Comparison of ENCODE assay signal across 14 cellular contexts in the genomic region with DNA sequence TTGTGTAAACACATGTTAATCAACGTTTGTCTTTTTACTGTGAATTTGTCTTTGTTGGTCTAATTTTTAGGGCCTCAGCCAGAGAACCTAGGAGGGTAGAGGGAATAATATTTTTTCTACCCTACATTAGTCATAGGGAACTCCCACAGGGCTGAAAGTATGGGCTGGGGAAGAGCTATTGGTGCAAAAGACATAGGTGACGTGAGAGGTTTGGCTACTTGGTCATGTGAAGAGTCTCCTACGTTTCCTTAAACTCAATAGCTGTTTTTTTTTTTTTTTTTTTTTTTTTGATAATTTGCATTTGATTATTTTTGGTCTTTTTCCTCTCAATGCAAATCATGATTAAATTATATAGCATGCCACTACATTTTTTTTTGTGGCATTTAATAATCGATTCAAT. TPM values are rescaled to one million over a fixed set of nuclear protein-coding genes. Genes with fewer than 3 reads are reported as not detected.
DNase-seq lines count a peak whose midpoint lies in the region; ATAC-seq, FAIRE-seq and TF ChIP-seq lines count a peak whose summit lies in the region.
"Had no signal": no experiment of that assay in that cellular context is flagged by ENCODE, and none has a peak within 500 bp of the region (broad histone marks: within the 10 kb centered on the region; RNA-seq: fewer than 3 reads in every experiment).

No MANE protein-coding gene starts in this region.

- POLR2A ChIA-PET in GM12878 (lab: Charles Lee) = interaction anchor here (0.6 to 1.8 kb wide), 18 partner anchors 8 to 204 kb away, joined by 3 to 19 read pairs (median 4); no protein-coding TSS in a partner anchor

- RAD21 ChIA-PET in GM12878 (lab: Charles Lee; ENCODE audit: unreplicated experiment) = interaction anchor here (0.6 to 5.6 kb wide), 38 partner anchors 9 to 259 kb away, joined by 3 to 90 read pairs (median 5); a partner anchor contains a TSS

- intact Hi-C loops in GM12878 (cut with micrococcal nuclease; ENCODE audit: unreplicated experiment) = loop anchor here (1.0 to 2.0 kb wide), 2 partner anchors 52 to 200 kb away; no protein-coding TSS in a partner anchor

- no peak overlapping the region for H3K4me3 ChIP-seq in GM12878
- no peak overlapping the region for H3K4me3 ChIP-seq in Peyer's patch

- H3K79me2 ChIP-seq in GM12878 (ENCODE audit: control insufficient read depth, insufficient read depth, low read length) = no peaks in the 10 kb centered on the region

- TF ChIP-seq POLR2A in GM12878 (IDR thresholded peaks at IDR 0.05; ENCODE audit: low read depth, low read length) = no peak
- no peak for TF ChIP-seq POLR2A in Peyer's patch (IDR thresholded peaks at IDR 0.05)

- peak; percentile 55 for ATAC-seq in GM21390 (IDR thresholded peaks at IDR 0.05; ENCODE audit: unreplicated experiment)
- peak; percentile 59 for ATAC-seq in HG03135 (IDR thresholded peaks at IDR 0.05; ENCODE audit: unreplicated experiment)
- peak; percentile 82 for ATAC-seq in GM12878

- H3K4me1 ChIP-seq in GM12878 (ENCODE audit: control insufficient read depth, insufficient read depth, low read length) = peaks cover 32% of the 10 kb centered on the region
- no peaks in the 10 kb centered on the region for H3K4me1 ChIP-seq in Peyer's patch

- H3K36me3 ChIP-seq in GM12878 (ENCODE audit: control insufficient read depth in 2 of 2, insufficient read depth in 2 of 2, low read length in 1 of 2) (no peaks in the 10 kb centered on the region), Peyer's patch (no peaks in the 10 kb centered on the region)

- no peak overlapping the region for H3K9ac ChIP-seq in GM12878 (ENCODE audit: control insufficient read depth, insufficient read depth, low read length)

- no peak for TF ChIP-seq RAD21 in GM12878 (IDR thresholded peaks at IDR 0.05; ENCODE audit: insufficient read depth, low read depth, low read length)

- no TSS peak for BruUV-seq in GM12878 (replicated peaks; lab: Mats Ljungman, UMichigan)

- H3K27me3 ChIP-seq in GM12878 (replicated peaks in 1 of 2; ENCODE audit: control insufficient read depth in 2 of 2, insufficient read depth in 2 of 2, low read length in 1 of 2) = no peaks in the 10 kb centered on the region
- H3K27me3 ChIP-seq in Peyer's patch = no peaks in the 10 kb centered on the region

- H3K4me2 ChIP-seq in GM12878 (ENCODE audit: control insufficient read depth, insufficient read depth) = peak overlapping the region; percentile 15; the same call in 1 of the 2 replicates

- DNase-seq in GM13977 (ENCODE audit: low spot score) (peak; percentile 27), GM12878 (ENCODE audit: low read depth, low spot score) (no peak), Peyer's patch (no peak), MV-4-11 (lab: John Stamatoyannopoulos, UW) (no peak), GOT3 (lab: John Stamatoyannopoulos, UW) (no peak)
- DNase-seq in activated naive CD4-positive, alpha-beta T cell treated with Interleukin-2 at 50 U/mL for 16 hours = no peak
- DNase-seq: activated effector memory CD4-positive, alpha-beta T cell treated with Interleukin-2 at 50 U/mL for 16 hours; CD4-positive, CD25-positive, alpha-beta regulatory T cell; endodermal cell; NCI-H187 treated with DMSO at 0.1 percent for 48 hours had no signal

- TF ChIP-seq CTCF in GM13977 (IDR thresholded peaks at IDR 0.05; ENCODE audit: extremely low read depth, insufficient read depth, missing control alignments) (no peak), GM12878 (IDR thresholded peaks at IDR 0.05 in 2 of 3, conservative IDR thresholded peaks at IDR 0.05 in 1 of 3; ENCODE audit: control insufficient read depth in 2 of 3, extremely low read depth in 1 of 3, insufficient read depth in 1 of 3, low read depth in 3 of 3, low read length in 3 of 3) (no peak), Peyer's patch (IDR thresholded peaks at IDR 0.05) (no peak)

- CTCF ChIA-PET in GM12878 (lab: Yijun Ruan, JAX) = interaction anchor here (0.7 to 5.6 kb wide), 20 partner anchors 9 to 204 kb away, joined by 3 to 65 read pairs (median 4); a partner anchor contains a TSS

- H3K27ac ChIP-seq in GM12878 (ENCODE audit: control insufficient read depth, insufficient read depth) (peak overlapping the region; percentile 68), Peyer's patch (no peak overlapping the region)

- no peak for FAIRE-seq in GM12878 (lab: Jason Lieb, UNC)
- FAIRE-seq: keratinocyte had no signal

- H2AFZ ChIP-seq in GM12878 (ENCODE audit: control insufficient read depth, low read depth, low read length) = no peak overlapping the region; the same call in 1 of the 2 replicates

- no peaks in the 10 kb centered on the region for H3K9me3 ChIP-seq in GM12878 (replicated peaks; ENCODE audit: control insufficient read depth, insufficient read depth, low read length)
- no peaks in the 10 kb centered on the region for H3K9me3 ChIP-seq in Peyer's patch

- TF ChIP-seq EP300 in GM12878 (IDR thresholded peaks at IDR 0.05; ENCODE audit: borderline replicate concordance in 1 of 2, control insufficient read depth in 1 of 2, low read depth in 2 of 2, low read length in 2 of 2) = no peak; a peak in 1 of 4 replicates

- in situ Hi-C loops in GM13977 (cut with MboI; ENCODE audit: low pct_unique_long_range_greater_than_20kb, low sequenced_read_pairs, unreplicated experiment) = no loop called here
- in situ Hi-C loops in GM12878 (cut with MboI) = no loop called here

- H4K20me1 ChIP-seq in GM12878 (ENCODE audit: control insufficient read depth, insufficient read depth) = no peaks in the 10 kb centered on the region

- SMC1A ChIA-PET in GM12878 (lab: Charles Lee; ENCODE audit: uncharacterized antibody, unreplicated experiment) = interaction anchor here (0.6 to 5.6 kb wide), 29 partner anchors 9 to 252 kb away, joined by 3 to 99 read pairs (median 7); a partner anchor contains a TSS

- WGBS in GM12878 (ENCODE audit: insufficient coverage, insufficient replicate concordance, low lambda C conversion rate, missing lambda C conversion rate) = 2% methylated on average over 4 of the region's 4 CpGs

TF ChIP-seq in GM12878, 131 proteins besides CTCF, POLR2A, EP300 and RAD21 (continues in another document):
- TF ChIP-seq ESRRA (IDR thresholded peaks at IDR 0.05; ENCODE audit: low read length) (no peak), SMARCA5 (IDR thresholded peaks at IDR 0.05) (no peak), ZNF207 (IDR thresholded peaks at IDR 0.05; ENCODE audit: borderline replicate concordance) (no peak), SUPT20H (IDR thresholded peaks at IDR 0.05; ENCODE audit: borderline replicate concordance, control insufficient read depth, low read depth, low read length) (no peak), IRF4 (IDR thresholded peaks at IDR 0.05; ENCODE audit: low read depth, low read length) (no peak), NR2C1 (IDR thresholded peaks at IDR 0.05) (no peak), BRCA1 (IDR thresholded peaks at IDR 0.05; ENCODE audit: low read depth, low read length) (no peak), EED (IDR thresholded peaks at IDR 0.05; ENCODE audit: low read depth) (no peak), DPF2 (IDR thresholded peaks at IDR 0.05) (no peak), ZBED1 (IDR thresholded peaks at IDR 0.05; ENCODE audit: borderline replicate concordance) (0 out of 2 replicates have a peak, but pooled peaks have one; percentile 9), ASH2L (IDR thresholded peaks at IDR 0.05; ENCODE audit: borderline replicate concordance, low read depth) (no peak)
- TF ChIP-seq, protein P1, sequence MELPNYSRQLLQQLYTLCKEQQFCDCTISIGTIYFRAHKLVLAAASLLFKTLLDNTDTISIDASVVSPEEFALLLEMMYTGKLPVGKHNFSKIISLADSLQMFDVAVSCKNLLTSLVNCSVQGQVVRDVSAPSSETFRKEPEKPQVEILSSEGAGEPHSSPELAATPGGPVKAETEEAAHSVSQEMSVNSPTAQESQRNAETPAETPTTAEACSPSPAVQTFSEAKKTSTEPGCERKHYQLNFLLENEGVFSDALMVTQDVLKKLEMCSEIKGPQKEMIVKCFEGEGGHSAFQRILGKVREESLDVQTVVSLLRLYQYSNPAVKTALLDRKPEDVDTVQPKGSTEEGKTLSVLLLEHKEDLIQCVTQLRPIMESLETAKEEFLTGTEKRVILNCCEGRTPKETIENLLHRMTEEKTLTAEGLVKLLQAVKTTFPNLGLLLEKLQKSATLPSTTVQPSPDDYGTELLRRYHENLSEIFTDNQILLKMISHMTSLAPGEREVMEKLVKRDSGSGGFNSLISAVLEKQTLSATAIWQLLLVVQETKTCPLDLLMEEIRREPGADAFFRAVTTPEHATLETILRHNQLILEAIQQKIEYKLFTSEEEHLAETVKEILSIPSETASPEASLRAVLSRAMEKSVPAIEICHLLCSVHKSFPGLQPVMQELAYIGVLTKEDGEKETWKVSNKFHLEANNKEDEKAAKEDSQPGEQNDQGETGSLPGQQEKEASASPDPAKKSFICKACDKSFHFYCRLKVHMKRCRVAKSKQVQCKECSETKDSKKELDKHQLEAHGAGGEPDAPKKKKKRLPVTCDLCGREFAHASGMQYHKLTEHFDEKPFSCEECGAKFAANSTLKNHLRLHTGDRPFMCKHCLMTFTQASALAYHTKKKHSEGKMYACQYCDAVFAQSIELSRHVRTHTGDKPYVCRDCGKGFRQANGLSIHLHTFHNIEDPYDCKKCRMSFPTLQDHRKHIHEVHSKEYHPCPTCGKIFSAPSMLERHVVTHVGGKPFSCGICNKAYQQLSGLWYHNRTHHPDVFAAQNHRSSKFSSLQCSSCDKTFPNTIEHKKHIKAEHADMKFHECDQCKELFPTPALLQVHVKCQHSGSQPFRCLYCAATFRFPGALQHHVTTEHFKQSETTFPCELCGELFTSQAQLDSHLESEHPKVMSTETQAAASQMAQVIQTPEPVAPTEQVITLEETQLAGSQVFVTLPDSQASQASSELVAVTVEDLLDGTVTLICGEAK (IDR thresholded peaks at IDR 0.05; ENCODE audit: borderline replicate concordance) = peak; percentile 29; the same call in 1 of the 2 replicates

RNA-seq across cellular contexts. Expression of a gene that starts 15.9 kb away (rescaled TPM):
- total RNA-seq in GM12878 (2013; cell fraction: nucleolus; rRNA removed) = 4.3 and 5.4 TPM in 2 replicates
- 0.68 and 1.7 TPM in 2 replicates for total RNA-seq in GM12878 (2014; rRNA removed)
- total RNA-seq in GM12878 (2014; rRNA removed; fragmentation: Illumina TruSeq; extraction: Trizol) = 1.1 and 1.7 TPM in 2 replicates
- 1.0 and 1.2 TPM in 2 replicates for total RNA-seq in GM12878 (2021)
- polyA plus RNA-seq in GM12878 (2011; ENCODE audit: low read depth) = 0.80 TPM
- 18.0 and 19.9 TPM in 2 replicates for polyA plus RNA-seq in GM12878 (2011; rRNA removed)
- polyA plus RNA-seq in GM12878 (2011; cell fraction: cytosol; rRNA removed) = 11.7 and 14.3 TPM in 2 replicates
- polyA plus RNA-seq in GM12878 (2011; cell fraction: nucleus; rRNA removed) = 4.5 and 7.8 TPM in 2 replicates
- polyA plus RNA-seq in GM12878 (2012) = 1.4 TPM in 2 replicates
- 0.62 and 1.2 TPM in 2 replicates for polyA plus RNA-seq in GM12878 (2014; fragmentation: Illumina TruSeq; extraction: Trizol)
- 1 to 10 TPM; 1.6 to 1.7 TPM for polyA plus RNA-seq in GM12878 (2014; fragmentation: Nextera tagmentation; extraction: Ambion mirVana)
- polyA plus RNA-seq in GM12878 (2014; rRNA removed) = 0.52 and 0.92 TPM in 2 replicates
- under 1 TPM; 0.63 to 0.68 TPM for polyA plus RNA-seq in GM12878 (2016; fragmentation: Nextera tagmentation; extraction: Ambion mirVana)
- polyA minus RNA-seq in GM12878 (2011; rRNA and poly(A)+ RNA removed) = 5.3 and 10.9 TPM in 2 replicates
- 2.5 and 2.7 TPM in 2 replicates for polyA minus RNA-seq in GM12878 (2011; cell fraction: cytosol; rRNA and poly(A)+ RNA removed)
- polyA minus RNA-seq in GM12878 (2011; cell fraction: nucleus; rRNA and poly(A)+ RNA removed) = 0.97 and 1.1 TPM in 2 replicates
- total RNA-seq in Peyer's patch = 1 to 10 TPM in 1 of 4 donors, not detected in 3; 1.1 TPM
- total RNA-seq: CD4-positive, CD25-positive, alpha-beta regulatory T cell; endodermal cell; pulmonary artery endothelial cell had no signal
